Comparison of ENCODE assay signal across 24 cellular contexts in the genomic region with DNA sequence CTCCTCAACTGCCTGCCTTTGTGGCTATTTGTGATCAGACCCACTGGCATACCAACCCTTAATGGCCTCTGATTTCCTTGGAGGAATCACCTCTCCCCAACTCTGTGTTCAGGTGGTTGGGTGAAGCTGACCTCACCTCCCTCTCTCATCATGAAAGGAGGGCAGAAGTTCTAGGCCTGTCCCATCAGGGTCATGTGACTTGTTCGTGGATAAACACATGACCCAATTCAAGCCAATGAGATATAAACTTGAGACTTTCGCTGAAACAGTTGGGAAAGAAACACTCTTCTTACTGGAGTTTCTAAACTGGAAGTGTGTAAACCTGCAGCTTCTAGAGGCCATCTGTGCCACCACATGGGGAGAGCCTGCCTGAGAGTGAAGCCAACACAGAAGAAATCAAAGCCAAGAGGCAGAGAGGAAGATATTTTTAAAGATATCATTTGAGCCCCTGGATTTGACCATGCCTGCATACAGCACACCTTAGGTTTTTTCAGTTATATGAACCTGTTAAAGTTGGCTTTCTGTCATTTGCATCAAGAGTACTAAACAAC. TPM values are rescaled to one million over a fixed set of nuclear protein-coding genes. Genes with fewer than 3 reads are reported as not detected.
DNase-seq lines count a peak whose midpoint lies in the region; FAIRE-seq and TF ChIP-seq lines count a peak whose summit lies in the region.
"Had no signal": no experiment of that assay in that cellular context is flagged by ENCODE, and none has a peak within 500 bp of the region (broad histone marks: within the 10 kb centered on the region; RNA-seq: fewer than 3 reads in every experiment).

No MANE protein-coding gene starts in this region.

- no peak overlapping the region for H3K27ac ChIP-seq in astrocyte (ENCODE audit: low read depth, low read length)
- H3K27ac ChIP-seq: 22Rv1, BLaER1, SJSA1 had no signal

- H3K27me3 ChIP-seq in astrocyte (ENCODE audit: insufficient read depth, low read length), result peaks cover 52% of the 10 kb centered on the region

- no peak for TF ChIP-seq CTCF in astrocyte (IDR thresholded peaks at IDR 0.05; ENCODE audit: insufficient read depth, low read depth, low read length)
- TF ChIP-seq CTCF in progenitor cell of endocrine pancreas (IDR thresholded peaks at IDR 0.05; ENCODE audit: unreplicated experiment), result no peak

- peaks cover 7% of the 10 kb centered on the region for H3K9me3 Mint-ChIP-seq in astrocyte (ENCODE audit: unreplicated experiment)
- H3K9me3 Mint-ChIP-seq in progenitor cell of endocrine pancreas (ENCODE audit: low read depth), result no peaks in the 10 kb centered on the region

- no peak overlapping the region for H2AFZ ChIP-seq in astrocyte (ENCODE audit: low read depth, low read length)

- H3K4me1 Mint-ChIP-seq in astrocyte (ENCODE audit: low read depth, unreplicated experiment), result peaks cover 3% of the 10 kb centered on the region
- H3K4me1 Mint-ChIP-seq in progenitor cell of endocrine pancreas (ENCODE audit: low read depth), result peaks cover 5% of the 10 kb centered on the region

- no peak overlapping the region for H3K4me3 ChIP-seq in astrocyte (ENCODE audit: insufficient read depth, low read depth, low read length)
- H3K4me3 ChIP-seq: BLaER1, GM12878, SJSA1 had no signal

- no peak for FAIRE-seq in astrocyte (lab: Jason Lieb, UNC)
- FAIRE-seq: D721Med, GM12878, GM19239 had no signal

- H3K4me1 ChIP-seq in astrocyte (ENCODE audit: insufficient read depth, low read length), result peaks cover 6% of the 10 kb centered on the region

- no peaks in the 10 kb centered on the region for H3K36me3 ChIP-seq in astrocyte (ENCODE audit: insufficient read depth, low read length)
- H3K36me3 ChIP-seq: BLaER1, SJSA1 had no signal

- no peaks in the 10 kb centered on the region for H3K9me3 ChIP-seq in astrocyte (ENCODE audit: insufficient read depth, low read depth, low read length)
- H3K9me3 ChIP-seq: BLaER1, SJSA1 had no signal

- no peaks in the 10 kb centered on the region for H4K20me1 ChIP-seq in astrocyte (ENCODE audit: insufficient read depth, low read length)

- H3K27me3 Mint-ChIP-seq in astrocyte (ENCODE audit: low read depth, unreplicated experiment) (peaks cover 77% of the 10 kb centered on the region), progenitor cell of endocrine pancreas (peaks cover 59% of the 10 kb centered on the region)

- no peak overlapping the region for H3K9ac ChIP-seq in astrocyte (ENCODE audit: low read length)
- H3K9ac ChIP-seq: BLaER1 had no signal

- DNase-seq in NCI-H2171 treated with DMSO at 0.1 percent for 48 hours (lab: John Stamatoyannopoulos, UW) (peak; percentile 12), NCI-H2171 (lab: John Stamatoyannopoulos, UW) (no peak), astrocyte (ENCODE audit: low read depth) (no peak), progenitor cell of endocrine pancreas (ENCODE audit: low spot score, unreplicated experiment) (no peak), A172 (ENCODE audit: low spot score) (no peak), nucleus accumbens (lab: John Stamatoyannopoulos, UW) (no peak), NCI-H2107 (lab: John Stamatoyannopoulos, UW) (no peak)
- DNase-seq: CD4-positive, CD25-positive, alpha-beta regulatory T cell; GDM1; Karpas-422; NCI-H2029; NCI-H226; NCI-H526 treated with DMSO at 0.1 percent for 48 hours; Right ventricle myocardium superior; RPMI8226 had no signal

- H3K27ac Mint-ChIP-seq in astrocyte (ENCODE audit: unreplicated experiment), result no peak overlapping the region
- H3K27ac Mint-ChIP-seq in progenitor cell of endocrine pancreas, result peak overlapping the region; percentile 29
- H3K27ac Mint-ChIP-seq: IgD-negative memory B cell had no signal

- no peaks in the 10 kb centered on the region for H3K79me2 ChIP-seq in astrocyte (ENCODE audit: insufficient read depth, low read length)

- no peak for TF ChIP-seq EP300 in Ishikawa (IDR thresholded peaks at IDR 0.05; ENCODE audit: borderline replicate concordance)

- no peak overlapping the region for H3K4me2 ChIP-seq in astrocyte (ENCODE audit: low read length)
- H3K4me2 ChIP-seq: BLaER1 had no signal

- H3K36me3 Mint-ChIP-seq in astrocyte (ENCODE audit: low read depth, unreplicated experiment), result peaks cover 1% of the 10 kb centered on the region
- H3K36me3 Mint-ChIP-seq in progenitor cell of endocrine pancreas (ENCODE audit: insufficient read depth), result no peaks in the 10 kb centered on the region
- H3K36me3 Mint-ChIP-seq: CD4-positive, CD25-positive, alpha-beta regulatory T cell; IgD-negative memory B cell had no signal

- TF ChIP-seq RAD21 in Ishikawa (IDR thresholded peaks at IDR 0.05; ENCODE audit: low read depth), result no peak

- H3K4me3 Mint-ChIP-seq in astrocyte (ENCODE audit: unreplicated experiment), result peak overlapping the region; percentile 30
- no peak overlapping the region for H3K4me3 Mint-ChIP-seq in progenitor cell of endocrine pancreas (ENCODE audit: low read depth)
- H3K4me3 Mint-ChIP-seq: CD4-positive, CD25-positive, alpha-beta regulatory T cell; IgD-negative memory B cell had no signal

TF ChIP-seq in Ishikawa, 13 proteins besides CTCF, POLR2A, EP300 and RAD21:
- TF ChIP-seq, protein P1, sequence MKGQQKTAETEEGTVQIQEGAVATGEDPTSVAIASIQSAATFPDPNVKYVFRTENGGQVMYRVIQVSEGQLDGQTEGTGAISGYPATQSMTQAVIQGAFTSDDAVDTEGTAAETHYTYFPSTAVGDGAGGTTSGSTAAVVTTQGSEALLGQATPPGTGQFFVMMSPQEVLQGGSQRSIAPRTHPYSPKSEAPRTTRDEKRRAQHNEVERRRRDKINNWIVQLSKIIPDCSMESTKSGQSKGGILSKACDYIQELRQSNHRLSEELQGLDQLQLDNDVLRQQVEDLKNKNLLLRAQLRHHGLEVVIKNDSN (IDR thresholded peaks at IDR 0.05), result 0 out of 2 replicates have a peak, but pooled peaks have one; percentile 12
- no peak for TF ChIP-seq EGR1 (IDR thresholded peaks at IDR 0.05)
- TF ChIP-seq CREB1 (IDR thresholded peaks at IDR 0.05; ENCODE audit: low read depth), result no peak
- no peak for TF ChIP-seq FOXM1 (IDR thresholded peaks at IDR 0.05; ENCODE audit: borderline replicate concordance, low read depth)
- no peak for TF ChIP-seq TEAD4 (IDR thresholded peaks at IDR 0.05)
- no peak for TF ChIP-seq NFIC (IDR thresholded peaks at IDR 0.05)
- TF ChIP-seq ZBTB7A (IDR thresholded peaks at IDR 0.05; ENCODE audit: low read depth), result no peak
- no peak for TF ChIP-seq MAX (IDR thresholded peaks at IDR 0.05)
TF ChIP-seq in Ishikawa: peak in this region for 1.

RNA-seq across cellular contexts. Expression of gene GABBR2, which starts 5.8 kb away (rescaled TPM):
- total RNA-seq in astrocyte (2.0 and 2.2 TPM in 2 replicates), progenitor cell of endocrine pancreas (0.49 and 0.84 TPM in 2 replicates)
- 0.69 and 0.74 TPM in 2 replicates for total RNA-seq in A172 (2014; rRNA removed; shearing (Covaris generic))
- total RNA-seq: CD4-positive, CD25-positive, alpha-beta regulatory T cell; M059J; SJSA1 had no signal
